8 cellular contexts compared by ENCODE assay signal in the genomic region with DNA sequence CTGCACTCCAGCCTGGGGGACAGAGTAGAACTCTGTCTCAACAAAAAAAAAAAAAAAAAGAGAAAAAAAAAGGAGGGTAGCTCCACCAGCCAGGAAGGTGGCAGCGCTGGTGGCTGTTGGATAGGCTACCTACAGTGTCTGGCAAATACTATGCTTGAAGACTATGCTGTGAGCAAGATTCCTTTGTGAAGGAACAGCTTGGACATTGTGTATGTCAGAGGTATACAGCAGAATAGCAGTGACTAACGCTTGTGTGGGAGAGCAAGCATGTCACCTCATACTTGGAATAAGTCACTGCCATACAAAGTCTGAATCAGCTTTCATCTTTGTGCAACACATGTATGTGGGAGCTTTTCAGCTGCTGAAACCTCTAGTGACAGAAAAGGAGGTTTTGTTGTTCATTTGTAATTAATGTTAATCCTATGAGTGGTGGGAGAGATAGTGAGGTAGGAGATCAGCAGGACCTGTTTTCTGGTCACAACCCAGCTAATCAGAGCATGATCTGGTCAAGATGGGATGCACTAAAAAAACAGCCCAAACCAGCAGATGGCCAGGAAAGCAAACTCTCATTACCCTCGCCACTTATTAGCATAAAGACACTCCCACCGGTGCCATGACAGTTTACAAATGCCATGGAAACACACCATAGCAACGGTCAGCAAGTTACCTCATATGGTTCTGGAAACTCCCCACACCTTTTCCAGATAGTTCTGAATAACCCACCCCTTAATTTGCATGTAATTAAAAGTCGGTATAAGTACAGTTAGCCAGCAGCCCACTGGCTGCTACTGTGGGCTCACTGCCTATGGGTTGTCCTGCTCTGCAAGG. TPM values are rescaled to one million over a fixed set of nuclear protein-coding genes. Genes with fewer than 3 reads are reported as not detected.
DNase-seq lines count a peak whose midpoint lies in the region; ATAC-seq and TF ChIP-seq lines count a peak whose summit lies in the region.

No MANE protein-coding gene starts in this region.

- H3K4me1 Mint-ChIP-seq in activated T-cell treated with anti-CD3 and anti-CD28 coated beads, Interleukin-2, amount 50 U/mL, for 4 hours (ENCODE audit: low read depth) = peaks cover 20% of the 10 kb centered on the region

- H3K27ac ChIP-seq in mesodermal cell (ENCODE audit: low read depth, low read length, severe bottlenecking) (peak overlapping the region; percentile 45), coronary artery (no peak overlapping the region)

- H3K27me3 Mint-ChIP-seq in activated T-cell treated with anti-CD3 and anti-CD28 coated beads, Interleukin-2, amount 50 U/mL, for 4 hours (ENCODE audit: low read depth) = peaks cover 17% of the 10 kb centered on the region

- H3K36me3 Mint-ChIP-seq in activated T-cell treated with anti-CD3 and anti-CD28 coated beads, Interleukin-2, amount 50 U/mL, for 4 hours (ENCODE audit: insufficient read depth) = no peaks in the 10 kb centered on the region

- no peaks in the 10 kb centered on the region for H3K36me3 ChIP-seq in mesodermal cell (ENCODE audit: control insufficient read depth, insufficient read depth, low read length)

- H3K4me1 ChIP-seq in mesodermal cell (ENCODE audit: control insufficient read depth, insufficient read depth, low read length, poor library complexity, severe bottlenecking) = no peaks in the 10 kb centered on the region

- no peak for TF ChIP-seq CTCF in coronary artery (IDR thresholded peaks at IDR 0.05)

- ATAC-seq in HG03060 (IDR thresholded peaks at IDR 0.05; ENCODE audit: low read depth, unreplicated experiment) (peak; percentile 52), HG03460 (IDR thresholded peaks at IDR 0.05; ENCODE audit: unreplicated experiment) (no peak)
- peak; percentile 96 to 98 for ATAC-seq in activated T-cell treated with anti-CD3 and anti-CD28 coated beads, Interleukin-2, amount 50 U/mL, for 4 hours

- peak; percentile 74 for DNase-seq in Daoy (ENCODE audit: low read depth)
- DNase-seq in activated T-cell treated with anti-CD3 and anti-CD28 coated beads, Interleukin-2, amount 50 U/mL, for 4 hours = no peak
- DNase-seq in NOMO-1 treated with dmso at 0.1 percent for 144 hours (lab: John Stamatoyannopoulos, UW; ENCODE audit: unreplicated experiment) = no peak
- DNase-seq in T-helper 9 cell = no peak
- DNase-seq in coronary artery (ENCODE audit: low spot score) = no peak

- no peaks in the 10 kb centered on the region for H3K9me3 ChIP-seq in mesodermal cell (ENCODE audit: control insufficient read depth, low read length)

- 65 to 77% methylated on average over 3 to 6 of the region's 6 CpGs for WGBS in mesodermal cell (ENCODE audit: insufficient coverage in 2 of 2), 2 experiments

- no peak overlapping the region for H3K4me3 Mint-ChIP-seq in activated T-cell treated with anti-CD3 and anti-CD28 coated beads, Interleukin-2, amount 50 U/mL, for 4 hours

- H3K9me3 Mint-ChIP-seq in activated T-cell treated with anti-CD3 and anti-CD28 coated beads, Interleukin-2, amount 50 U/mL, for 4 hours = no peaks in the 10 kb centered on the region

- H3K4me3 ChIP-seq in mesodermal cell (ENCODE audit: extremely low read depth, insufficient read depth, low read length, poor library complexity, severe bottlenecking) = no peak overlapping the region
- no peak overlapping the region for H3K4me3 ChIP-seq in coronary artery

RNA-seq across cellular contexts. Expression of gene ITGAD, which starts 6.8 kb away (rescaled TPM):
- 0.06 TPM in 1 of 2 replicates, not detected in the other for total RNA-seq in Daoy (2014; rRNA removed; shearing (Covaris generic))
- under 1 TPM in 1 of 3 donors, not detected in 2; 0.16 TPM for total RNA-seq in activated T-cell treated with anti-CD3 and anti-CD28 coated beads, Interleukin-2, amount 50 U/mL, for 4 hours
- polyA plus RNA-seq in mesodermal cell (2013, experiment 1 of 2) = not detected
- not detected for polyA plus RNA-seq in mesodermal cell (2013, experiment 2 of 2)

RNA-seq across cellular contexts. Expression of gene ITGAX, which starts 31.4 kb away (rescaled TPM):
- total RNA-seq in Daoy (2014; rRNA removed; shearing (Covaris generic)) = 0.42 and 1.5 TPM in 2 replicates
- 1 to 10 TPM in 2 of 3 donors, under 1 TPM in 1; 0.89 to 2.3 (median 2.2) TPM for total RNA-seq in activated T-cell treated with anti-CD3 and anti-CD28 coated beads, Interleukin-2, amount 50 U/mL, for 4 hours
- polyA plus RNA-seq in mesodermal cell (2013, experiment 1 of 2) = 0.55 TPM
- polyA plus RNA-seq in mesodermal cell (2013, experiment 2 of 2) = 0.56 TPM

RNA-seq across cellular contexts. Expression of gene COX6A2, which starts 41.8 kb away (rescaled TPM):
- not detected in 2 replicates for total RNA-seq in Daoy (2014; rRNA removed; shearing (Covaris generic))
- not detected for total RNA-seq in activated T-cell treated with anti-CD3 and anti-CD28 coated beads, Interleukin-2, amount 50 U/mL, for 4 hours
- not detected for polyA plus RNA-seq in mesodermal cell (2013, experiment 1 of 2)
- polyA plus RNA-seq in mesodermal cell (2013, experiment 2 of 2) = not detected

RNA-seq across cellular contexts. Expression of gene ZNF843, which starts 56.2 kb away (rescaled TPM):
- total RNA-seq in Daoy (2014; rRNA removed; shearing (Covaris generic)) = 0.15 TPM in 1 of 2 replicates, not detected in the other
- total RNA-seq in activated T-cell treated with anti-CD3 and anti-CD28 coated beads, Interleukin-2, amount 50 U/mL, for 4 hours = under 1 TPM in 2 of 3 donors, not detected in 1; 0.16 to 0.27 TPM
- polyA plus RNA-seq in mesodermal cell (2013, experiment 1 of 2) = 2.1 TPM
- 1.2 TPM for polyA plus RNA-seq in mesodermal cell (2013, experiment 2 of 2)
